In genomic region chr7:130102588-130102987, GRCh38 we compare ENCODE assay signal across 29 cellular contexts.
"Had no signal": no experiment of that assay in that cellular context is flagged by ENCODE, and none has a peak within 500 bp of the region (broad histone marks: within the 10 kb centered on the region; RNA-seq: fewer than 3 reads in every experiment).

No MANE protein-coding gene starts in this region.

- FAIRE-seq: small intestine, urothelium cell line had no signal

- H3K27me3 Mint-ChIP-seq: progenitor cell of endocrine pancreas; stimulated activated naive B cell treated with anti-CD40 and anti-IgM and Interleukin-4, amounts not matched to agents 10 μg/mL and 1 μg/mL and 100 μg/mL, for 72 hours; stimulated activated naive CD8-positive, alpha-beta T cell treated with anti-CD3 and anti-CD28 coated beads, Interleukin-15, Interleukin-2, amounts not matched to agents 100 ng/mL and 50 ng/mL, for 24 hours had no signal

- H3K36me3 Mint-ChIP-seq: natural killer cell had no signal

- ATAC-seq: natural killer cell; psoas muscle; right cardiac atrium; right lobe of liver; stimulated activated effector memory CD8-positive, alpha-beta T cell treated with anti-CD3 and anti-CD28 coated beads, Interleukin-12 subunit alpha, Interleukin-12 subunit beta, amount 100 ng/mL, for 72 hours; stimulated activated naive B cell treated with anti-CD40 and anti-IgM and Interleukin-4, amounts not matched to agents 10 μg/mL and 1 μg/mL and 100 μg/mL, for 72 hours had no signal

- H3K27me3 ChIP-seq: neural progenitor cell, ovary, right lobe of liver, sigmoid colon, stomach, thyroid gland, tibial nerve, upper lobe of left lung, vagina had no signal

- H3K4me1 Mint-ChIP-seq: nephron, neural progenitor cell had no signal

- H3K4me1 ChIP-seq: neural progenitor cell, parathyroid adenoma, psoas muscle, right lobe of liver, sigmoid colon, stomach, thyroid gland, tibial nerve, upper lobe of left lung, vagina had no signal

- H3K9ac ChIP-seq: neural progenitor cell, parathyroid adenoma had no signal

- H3K4me2 ChIP-seq: neural progenitor cell had no signal

- DNase-seq: natural killer cell; occipital lobe; ovary; posterior cingulate gyrus; psoas muscle; right cardiac atrium; right lobe of liver; sigmoid colon; small intestine; stimulated activated CD4-positive, alpha-beta T cell treated with anti-CD3 and anti-CD28 coated beads, Interleukin-15, amount 100 ng/mL, for 24 hours; stimulated activated CD4-positive, alpha-beta T cell treated with anti-CD3 and anti-CD28 coated beads, Interleukin-2, amount 100 ng/mL, for 24 hours; stimulated activated CD4-positive, alpha-beta T cell treated with anti-CD3 and anti-CD28 coated beads, Interleukin-2, amount 100 ng/mL, for 48 hours; stimulated activated CD4-positive, alpha-beta T cell treated with anti-CD3 and anti-CD28 coated beads, Interleukin-4, amount 100 ng/mL, for 24 hours; stimulated activated naive B cell treated with anti-CD40 and anti-IgM and Interleukin-4, amounts not matched to agents 10 μg/mL and 1 μg/mL and 100 μg/mL, for 72 hours; stimulated activated naive CD4-positive, alpha-beta T cell treated with Interleukin-2 at 50 U/mL for 16 hours; stomach; thyroid gland; trophoblast cell; upper lobe of left lung had no signal

- H3K36me3 ChIP-seq: neural progenitor cell, ovary, right lobe of liver, sigmoid colon, thoracic aorta, thyroid gland, tibial nerve, upper lobe of left lung, vagina had no signal

- H3K4me3 Mint-ChIP-seq: natural killer cell; nephron; neural progenitor cell; stimulated activated effector memory CD8-positive, alpha-beta T cell treated with anti-CD3 and anti-CD28 coated beads, Interleukin-12 subunit alpha, Interleukin-12 subunit beta, amount 100 ng/mL, for 72 hours; stimulated activated naive CD8-positive, alpha-beta T cell treated with anti-CD3 and anti-CD28 coated beads, Interleukin-15, Interleukin-2, amounts not matched to agents 100 ng/mL and 50 ng/mL, for 24 hours had no signal

- H2AFZ ChIP-seq: neural progenitor cell, parathyroid adenoma had no signal

- H3K9me3 ChIP-seq: ovary, psoas muscle, right lobe of liver, sigmoid colon, stomach, thoracic aorta, thyroid gland, tibial nerve, upper lobe of left lung, vagina had no signal

- H3K4me3 ChIP-seq: neural progenitor cell, ovary, psoas muscle, right lobe of liver, sigmoid colon, stomach, thoracic aorta, thyroid gland, tibial nerve, upper lobe of left lung, vagina had no signal

- H3K9me3 Mint-ChIP-seq: natural killer cell; neural progenitor cell; stimulated activated effector memory CD8-positive, alpha-beta T cell treated with anti-CD3 and anti-CD28 coated beads, Interleukin-12 subunit alpha, Interleukin-12 subunit beta, amount 100 ng/mL, for 72 hours; stimulated activated naive CD8-positive, alpha-beta T cell treated with anti-CD3 and anti-CD28 coated beads, Interleukin-15, Interleukin-2, amounts not matched to agents 100 ng/mL and 50 ng/mL, for 24 hours had no signal

- H3K27ac ChIP-seq: neural progenitor cell, ovary, parathyroid adenoma, psoas muscle, right lobe of liver, sigmoid colon, stomach, thoracic aorta, thyroid gland, tibial nerve, upper lobe of left lung, vagina had no signal

- H3K27ac Mint-ChIP-seq: natural killer cell; nephron; progenitor cell of endocrine pancreas; stimulated activated naive B cell treated with anti-CD40 and anti-IgM and Interleukin-4, amounts not matched to agents 10 μg/mL and 1 μg/mL and 100 μg/mL, for 72 hours; stimulated activated naive CD8-positive, alpha-beta T cell treated with anti-CD3 and anti-CD28 coated beads, Interleukin-15, Interleukin-2, amounts not matched to agents 100 ng/mL and 50 ng/mL, for 24 hours had no signal
